Comparison of ENCODE assay signal across 22 cellular contexts in the genomic region with DNA sequence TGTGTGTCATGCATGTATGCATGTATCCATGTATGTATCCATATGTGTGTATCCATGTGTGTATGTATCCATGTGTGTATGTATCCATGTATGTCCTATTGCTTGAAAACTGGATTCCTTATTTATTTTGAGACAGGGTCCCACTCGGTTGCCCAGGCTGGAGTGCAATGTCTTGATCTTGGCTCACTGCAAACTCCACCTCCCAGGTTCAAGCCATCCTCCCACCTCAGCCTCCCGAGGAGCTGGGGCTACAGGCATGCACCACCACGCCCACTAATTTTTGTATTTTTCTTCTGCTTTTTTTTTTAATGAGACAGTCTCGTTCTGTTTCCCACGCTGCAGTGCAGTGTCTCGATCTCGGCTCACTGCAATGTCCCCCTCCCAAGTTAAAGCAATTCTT. TPM values are rescaled to one million over a fixed set of nuclear protein-coding genes. Genes with fewer than 3 reads are reported as not detected.
DNase-seq lines count a peak whose midpoint lies in the region; ATAC-seq, FAIRE-seq and TF ChIP-seq lines count a peak whose summit lies in the region.
"Had no signal": no experiment of that assay in that cellular context is flagged by ENCODE, and none has a peak within 500 bp of the region (broad histone marks: within the 10 kb centered on the region; RNA-seq: fewer than 3 reads in every experiment).

No MANE protein-coding gene starts in this region.

- H3K4me1 Mint-ChIP-seq in chondrocyte (ENCODE audit: low read depth), result no peaks in the 10 kb centered on the region
- peaks cover 23 to 48% of the 10 kb centered on the region in 2 donors for H3K4me1 Mint-ChIP-seq in natural killer cell treated with Interleukin-12 subunit alpha and Interleukin-12 subunit beta and Interleukin-15 and Interleukin-18, amount 100 ng/mL, for 72 hours (ENCODE audit: low read depth in 2 of 2)

- TF ChIP-seq CTCF in chondrocyte (IDR thresholded peaks at IDR 0.05) (no peak), kidney (IDR thresholded peaks at IDR 0.05; ENCODE audit: borderline replicate concordance, extremely low read depth, insufficient read depth) (no peak)

- no peaks in the 10 kb centered on the region for H3K36me3 ChIP-seq in kidney (ENCODE audit: control insufficient read depth in 1 of 2, insufficient read depth in 2 of 2, low read length in 2 of 2)

- FAIRE-seq in kidney (lab: Jason Lieb, UNC), result no peak
- FAIRE-seq: GM12878, GM19239, H1 had no signal

- peak; percentile 13 for DNase-seq in chondrocyte (ENCODE audit: low spot score)
- peak; percentile 12 for DNase-seq in kidney
- no peak for DNase-seq in natural killer cell treated with Interleukin-12 subunit alpha and Interleukin-12 subunit beta and Interleukin-15 and Interleukin-18, amount 100 ng/mL, for 72 hours (ENCODE audit: low spot score)
- no peak for DNase-seq in stimulated activated CD4-positive, alpha-beta T cell treated with anti-CD3 and anti-CD28 coated beads, Interleukin-2, amount 100 ng/mL, for 24 hours
- no peak for DNase-seq in DMS153 (lab: John Stamatoyannopoulos, UW)
- DNase-seq in NCI-H1694 (lab: John Stamatoyannopoulos, UW), result no peak
- DNase-seq: C1 segment of cervical spinal cord; Calu3; CD4-positive, alpha-beta memory T cell; COR-L47; DMS79; EL; GDM1; GM23248; H9 had no signal

- intact Hi-C loops in kidney (cut with DNase I), result no loop called here

- ATAC-seq in natural killer cell treated with Interleukin-12 subunit alpha and Interleukin-12 subunit beta and Interleukin-15 and Interleukin-18, amount 100 ng/mL, for 72 hours, result no peak
- ATAC-seq: GM12878, HCT116 had no signal

- peaks cover 26% of the 10 kb centered on the region for H3K27me3 Mint-ChIP-seq in chondrocyte (ENCODE audit: low read depth)
- H3K27me3 Mint-ChIP-seq in natural killer cell treated with Interleukin-12 subunit alpha and Interleukin-12 subunit beta and Interleukin-15 and Interleukin-18, amount 100 ng/mL, for 72 hours, result peaks cover 4 to 24% of the 10 kb centered on the region in 2 donors

- H3K9me3 ChIP-seq in kidney (ENCODE audit: control insufficient read depth in 1 of 2, low read length in 2 of 2), result no peaks in the 10 kb centered on the region

- no peak overlapping the region for H3K27ac ChIP-seq in kidney (ENCODE audit: low read depth in 2 of 2, low read length in 2 of 2)
- H3K27ac ChIP-seq: GM23248 had no signal

- no peak overlapping the region for H3K4me3 Mint-ChIP-seq in chondrocyte (ENCODE audit: unreplicated experiment)
- H3K4me3 Mint-ChIP-seq in natural killer cell treated with Interleukin-12 subunit alpha and Interleukin-12 subunit beta and Interleukin-15 and Interleukin-18, amount 100 ng/mL, for 72 hours, result no peak overlapping the region
- H3K4me3 Mint-ChIP-seq: CD4-positive, alpha-beta memory T cell; H9 had no signal

- H3K27ac Mint-ChIP-seq in chondrocyte (ENCODE audit: unreplicated experiment), result no peak overlapping the region
- H3K27ac Mint-ChIP-seq in natural killer cell treated with Interleukin-12 subunit alpha and Interleukin-12 subunit beta and Interleukin-15 and Interleukin-18, amount 100 ng/mL, for 72 hours, result peak overlapping the region; percentile 29 to 69
- H3K27ac Mint-ChIP-seq: CD4-positive, alpha-beta memory T cell had no signal

- no peak overlapping the region for H3K4me3 ChIP-seq in kidney (ENCODE audit: low read length in 2 of 2)
- H3K4me3 ChIP-seq: GM12878, GM23248 had no signal

- H3K9me3 Mint-ChIP-seq in chondrocyte (ENCODE audit: low read depth), result no peaks in the 10 kb centered on the region
- H3K9me3 Mint-ChIP-seq in natural killer cell treated with Interleukin-12 subunit alpha and Interleukin-12 subunit beta and Interleukin-15 and Interleukin-18, amount 100 ng/mL, for 72 hours, result no peaks in the 10 kb centered on the region
- H3K9me3 Mint-ChIP-seq: CD4-positive, alpha-beta memory T cell; H9 had no signal

- H3K4me1 ChIP-seq in kidney (ENCODE audit: control insufficient read depth in 1 of 2, insufficient read depth in 1 of 2, low read depth in 1 of 2, low read length in 2 of 2), result no peaks in the 10 kb centered on the region

- H3K9ac ChIP-seq in kidney (ENCODE audit: low read length in 2 of 2), result no peak overlapping the region
- H3K9ac ChIP-seq: GM23248 had no signal

- no peaks in the 10 kb centered on the region for H3K36me3 Mint-ChIP-seq in chondrocyte (ENCODE audit: low read depth)
- no peaks in the 10 kb centered on the region for H3K36me3 Mint-ChIP-seq in natural killer cell treated with Interleukin-12 subunit alpha and Interleukin-12 subunit beta and Interleukin-15 and Interleukin-18, amount 100 ng/mL, for 72 hours
- H3K36me3 Mint-ChIP-seq: CD4-positive, alpha-beta memory T cell had no signal

RNA-seq across cellular contexts. Expression of a gene that starts 34.1 kb away (rescaled TPM):
- 2.2 to 8.4 TPM (median 3.0 TPM) in 3 replicates for total RNA-seq in chondrocyte
- 42.6 TPM for total RNA-seq in kidney
- 53.3 TPM for polyA plus RNA-seq in kidney (ENCODE audit: insufficient read depth, low read depth, low replicate concordance)
- 1 to 10 TPM; 2.4 to 3.5 TPM for total RNA-seq in natural killer cell treated with Interleukin-12 subunit alpha and Interleukin-12 subunit beta and Interleukin-15 and Interleukin-18, amount 100 ng/mL, for 72 hours
- total RNA-seq: GM23248, H9 had no signal
- polyA plus RNA-seq: GM23248 had no signal

RNA-seq across cellular contexts. Expression of a gene that starts 56.8 kb away (rescaled TPM):
- total RNA-seq in chondrocyte, result not detected in 3 replicates
- total RNA-seq in kidney, result 0.19 TPM
- polyA plus RNA-seq in kidney (ENCODE audit: insufficient read depth, low read depth, low replicate concordance), result not detected
- total RNA-seq in natural killer cell treated with Interleukin-12 subunit alpha and Interleukin-12 subunit beta and Interleukin-15 and Interleukin-18, amount 100 ng/mL, for 72 hours, result under 1 TPM; 0.19 to 0.28 TPM
- total RNA-seq: A172; A673; CD4-positive, alpha-beta memory T cell; GM23248 had no signal
- polyA plus RNA-seq: BJ; CD4-positive, alpha-beta memory T cell; GM23248 had no signal

Comparison
In these comparisons a context has a peak if more than half of its experiments do, and no peak if none do; other contexts are left out.
1. DNase-seq: peak in chondrocyte (single experiment) and kidney (single experiment); none in natural killer cell treated with Interleukin-12 subunit alpha and Interleukin-12 subunit beta and Interleukin-15 and Interleukin-18, amount 100 ng/mL, for 72 hours (single experiment), stimulated activated CD4-positive, alpha-beta T cell treated with anti-CD3 and anti-CD28 coated beads, Interleukin-2, amount 100 ng/mL, for 24 hours (0 of 2), DMS153 (single experiment) and NCI-H1694 (single experiment).